ENCODE assay signal across 10 cellular contexts in genomic region chr11:93775289-93775688, GRCh38. TPM values are rescaled to one million over a fixed set of nuclear protein-coding genes. Genes with fewer than 3 reads are reported as not detected.
DNase-seq lines count a peak whose midpoint lies in the region; ATAC-seq and TF ChIP-seq lines count a peak whose summit lies in the region.
"Had no signal": no experiment of that assay in that cellular context is flagged by ENCODE, and none has a peak within 500 bp of the region (broad histone marks: within the 10 kb centered on the region; RNA-seq: fewer than 3 reads in every experiment).

No MANE protein-coding gene starts in this region.

- TF ChIP-seq POLR2A in NB4 (IDR thresholded peaks at IDR 0.05; ENCODE audit: extremely low read depth, insufficient read length) (no peak), spleen (IDR thresholded peaks at IDR 0.05) (no peak)

- TF ChIP-seq CTCF in NB4 (IDR thresholded peaks at IDR 0.05; ENCODE audit: low read depth, low read length) (peak; percentile 43), epithelial cell of esophagus (IDR thresholded peaks at IDR 0.05; ENCODE audit: insufficient read depth, low read depth, low read length, missing control alignments) (no peak), upper lobe of right lung (IDR thresholded peaks at IDR 0.05) (peak; percentile 9), spleen (IDR thresholded peaks at IDR 0.05 in 8 of 11, conservative IDR thresholded peaks at IDR 0.05 in 3 of 11) (no peak)

- H3K27me3 ChIP-seq in upper lobe of right lung = no peaks in the 10 kb centered on the region
- no peaks in the 10 kb centered on the region for H3K27me3 ChIP-seq in spleen (replicated peaks in 1 of 7)

- 62 to 80% (median 71%) methylated on average over 2 of the region's 2 CpGs for WGBS in spleen, 5 donors

- DNase-seq in stimulated activated CD4-positive, alpha-beta T cell treated with anti-CD3 and anti-CD28 coated beads, Interleukin-15, amount 100 ng/mL, for 24 hours = peak; percentile 31
- DNase-seq in stimulated activated CD4-positive, alpha-beta T cell treated with anti-CD3 and anti-CD28 coated beads, Interleukin-4, amount 100 ng/mL, for 24 hours = no peak
- DNase-seq in NB4 (ENCODE audit: low read depth) (peak; percentile 43), epithelial cell of esophagus (ENCODE audit: low read depth) (peak; percentile 12), upper lobe of right lung (no peak), spleen (no peak)
- DNase-seq: activated gamma-delta T cell treated with Interleukin-2 at 50 U/mL for 16 hours, NCI-H510A had no signal

- H3K4me1 ChIP-seq in upper lobe of right lung (no peaks in the 10 kb centered on the region), spleen (no peaks in the 10 kb centered on the region)

- intact Hi-C loops in upper lobe of right lung (cut with DNase I) (no loop called here), spleen (cut with DNase I; ENCODE audit: low total_unique reads) (no loop called here)

- no peak overlapping the region for H3K4me3 ChIP-seq in NB4 (ENCODE audit: low read depth, low read length)
- H3K4me3 ChIP-seq in epithelial cell of esophagus (ENCODE audit: low read length) = no peak overlapping the region
- H3K4me3 ChIP-seq in upper lobe of right lung = no peak overlapping the region
- H3K4me3 ChIP-seq in spleen = no peak overlapping the region

- H3K36me3 ChIP-seq in upper lobe of right lung (no peaks in the 10 kb centered on the region), spleen (no peaks in the 10 kb centered on the region)

- H3K9me3 ChIP-seq in upper lobe of right lung (no peaks in the 10 kb centered on the region), spleen (peaks cover 0 to 13% (median 6%) of the 10 kb centered on the region in 8 donors)

- ATAC-seq in upper lobe of right lung (no peak), HG02970 (IDR thresholded peaks at IDR 0.05; ENCODE audit: low FRiP score, unreplicated experiment) (no peak), HG03342 (IDR thresholded peaks at IDR 0.05; ENCODE audit: unreplicated experiment) (no peak)

- H3K27ac ChIP-seq in upper lobe of right lung = no peak overlapping the region
- H3K27ac ChIP-seq in spleen = no peak overlapping the region

RNA-seq across cellular contexts. Expression of gene MED17, which starts 8.8 kb away (rescaled TPM):
- total RNA-seq in upper lobe of right lung = 25.8 TPM
- 10 to 100 TPM; 36.1 to 41.3 (median 37.5) TPM for total RNA-seq in spleen
- polyA plus RNA-seq in spleen = 10 to 100 TPM; 10.4 to 13.9 (median 12.1) TPM

RNA-seq across cellular contexts. Expression of gene C11orf54, which starts 33.8 kb away (rescaled TPM):
- total RNA-seq in upper lobe of right lung (48.3 TPM), spleen (10 to 100 TPM; 22.5 to 36.3 (median 28.7) TPM)
- 10 to 100 TPM; 10.5 to 14.4 (median 10.8) TPM for polyA plus RNA-seq in spleen

RNA-seq across cellular contexts. Expression of gene TAF1D, which starts 34.0 kb away (rescaled TPM):
- 93.4 TPM for total RNA-seq in upper lobe of right lung
- 100 to 1,000 TPM in 6 of 7 donors, 10 to 100 TPM in 1; 99.4 to 244 (median 115) TPM for total RNA-seq in spleen
- polyA plus RNA-seq in spleen = 100 to 1,000 TPM; 127 to 174 (median 140) TPM

Comparison
In these comparisons a context has a peak if more than half of its experiments do, and no peak if none do; other contexts are left out.
1. DNase-seq: peak in stimulated activated CD4-positive, alpha-beta T cell treated with anti-CD3 and anti-CD28 coated beads, Interleukin-15, amount 100 ng/mL, for 24 hours (single experiment), NB4 (single experiment) and epithelial cell of esophagus (single experiment); none in stimulated activated CD4-positive, alpha-beta T cell treated with anti-CD3 and anti-CD28 coated beads, Interleukin-4, amount 100 ng/mL, for 24 hours (single experiment), upper lobe of right lung (single experiment) and spleen (single experiment).
2. CTCF ChIP-seq: peak in NB4 (single experiment) and upper lobe of right lung (single experiment); none in epithelial cell of esophagus (single experiment) and spleen (0 of 11).